29 cellular contexts compared by ENCODE assay signal in genomic region chr1:27878787-27879335, GRCh38. TPM values are rescaled to one million over a fixed set of nuclear protein-coding genes. Genes with fewer than 3 reads are reported as not detected.
DNase-seq lines count a peak whose midpoint lies in the region; ATAC-seq and TF ChIP-seq lines count a peak whose summit lies in the region.
"Had no signal": no experiment of that assay in that cellular context is flagged by ENCODE, and none has a peak within 500 bp of the region (broad histone marks: within the 10 kb centered on the region; RNA-seq: fewer than 3 reads in every experiment).

No MANE protein-coding gene starts in this region.

- TF ChIP-seq EP300 in SK-N-SH (IDR thresholded peaks at IDR 0.05; ENCODE audit: borderline replicate concordance in 1 of 2, low read depth in 1 of 2, low read length in 1 of 2): no peak

- peak; percentile 37 for TF ChIP-seq POLR2A in GM18505 (IDR thresholded peaks at IDR 0.05; ENCODE audit: borderline replicate concordance, extremely low read depth, insufficient read depth, insufficient read length)

- intact Hi-C loops in posterior vena cava (cut with DNase I): no loop called here

- no peaks in the 10 kb centered on the region for H3K36me3 ChIP-seq in SK-N-SH (replicated peaks in 1 of 2; ENCODE audit: control insufficient read depth in 1 of 2, insufficient read depth in 2 of 2, low read length in 1 of 2)
- H3K36me3 ChIP-seq: HAP-1 had no signal

- H3K27ac Mint-ChIP-seq in chondrocyte (ENCODE audit: unreplicated experiment): no peak overlapping the region

- no peak overlapping the region for H3K27ac ChIP-seq in SK-N-SH (ENCODE audit: low read depth in 2 of 2, low read length in 1 of 2)
- H3K27ac ChIP-seq: 22Rv1, parathyroid adenoma, RWPE1, tibial nerve had no signal

- H3K4me3 Mint-ChIP-seq in chondrocyte (ENCODE audit: unreplicated experiment): no peak overlapping the region
- H3K4me3 Mint-ChIP-seq: activated CD4-positive, alpha-beta memory T cell treated with anti-CD3 and anti-CD28 coated beads for 36 hours; WTC11 had no signal

- no peaks in the 10 kb centered on the region for H4K20me1 ChIP-seq in SK-N-SH (ENCODE audit: insufficient read depth)

- no peak for TF ChIP-seq RAD21 in SK-N-SH (IDR thresholded peaks at IDR 0.05; ENCODE audit: low read length)

- no peak overlapping the region for H3K4me2 ChIP-seq in SK-N-SH

- no peaks in the 10 kb centered on the region for H3K27me3 ChIP-seq in SK-N-SH (ENCODE audit: insufficient read depth)
- H3K27me3 ChIP-seq: tibial nerve had no signal

- DNase-seq in SK-N-SH (peak; percentile 47), chondrocyte (ENCODE audit: low spot score) (peak; percentile 30), posterior vena cava (ENCODE audit: low spot score) (peak; percentile 41), globus pallidus (ENCODE audit: low spot score) (no peak), GM10248 (ENCODE audit: extremely low spot score) (no peak)
- DNase-seq: activated CD4-positive, alpha-beta memory T cell treated with anti-CD3 and anti-CD28 coated beads for 36 hours; activated gamma-delta T cell treated with Interleukin-2 at 50 U/mL for 16 hours; DMS53; effector memory CD4-positive, alpha-beta T cell; erythroblast; mesendoderm; NCI-H1417; NCI-H2081; NCI-H345; NCI-H774; right cardiac atrium; stimulated activated CD4-positive, alpha-beta T cell treated with anti-CD3 and anti-CD28 coated beads, Interleukin-15, amount 100 ng/mL, for 24 hours; T1000 had no signal

- peaks cover 0 to 18% of the 10 kb centered on the region in 2 experiments; a peak in 1 of 4 replicates for H3K4me1 ChIP-seq in SK-N-SH (ENCODE audit: control insufficient read depth in 1 of 2, insufficient read depth in 2 of 2, low read depth in 1 of 2, low read length in 1 of 2)
- H3K4me1 ChIP-seq: HAP-1 had no signal

- H3F3A ChIP-seq in SK-N-SH (replicated peaks; ENCODE audit: insufficient read depth): peaks cover 6% of the 10 kb centered on the region

- ATAC-seq in SK-N-SH treated with all-trans-retinoic acid at 6 μM for 48 hours (no peak), GM18505 (IDR thresholded peaks at IDR 0.05; ENCODE audit: unreplicated experiment) (no peak), GM19452 (IDR thresholded peaks at IDR 0.05; ENCODE audit: unreplicated experiment) (no peak)
- ATAC-seq: left lobe of liver, right cardiac atrium, WTC11 had no signal

- H3K36me3 Mint-ChIP-seq in chondrocyte (ENCODE audit: low read depth): peaks cover 2% of the 10 kb centered on the region

- H3K27me3 Mint-ChIP-seq in chondrocyte (ENCODE audit: low read depth): no peaks in the 10 kb centered on the region
- H3K27me3 Mint-ChIP-seq: activated CD4-positive, alpha-beta memory T cell treated with anti-CD3 and anti-CD28 coated beads for 36 hours had no signal

- H3K79me2 ChIP-seq in SK-N-SH (ENCODE audit: insufficient read depth): no peaks in the 10 kb centered on the region
- H3K79me2 ChIP-seq: parathyroid adenoma had no signal

- POLR2A ChIA-PET in SK-N-SH (lab: Yijun Ruan, JAX): no interaction called here
- POLR2A ChIA-PET in GM10248 (lab: Yijun Ruan, JAX): interaction anchor here (0.6 to 2.4 kb wide), 3 partner anchors 10 to 40 kb away, joined by 3 to 10 read pairs (median 8); no protein-coding TSS in a partner anchor

- H3K9me2 ChIP-seq in SK-N-SH: no peaks in the 10 kb centered on the region

- H3K9me3 ChIP-seq in SK-N-SH: no peaks in the 10 kb centered on the region
- H3K9me3 ChIP-seq: HAP-1, tibial nerve had no signal

- WGBS in SK-N-SH (ENCODE audit: low lambda C conversion rate): 76% methylated on average over 8 of the region's 8 CpGs

- peaks cover 8% of the 10 kb centered on the region for H3K4me1 Mint-ChIP-seq in chondrocyte (ENCODE audit: low read depth)
- H3K4me1 Mint-ChIP-seq: WTC11 had no signal

- no peak overlapping the region for H2AFZ ChIP-seq in SK-N-SH (ENCODE audit: low read depth)
- H2AFZ ChIP-seq: parathyroid adenoma had no signal

- H3K9ac ChIP-seq in SK-N-SH: no peak overlapping the region
- H3K9ac ChIP-seq: parathyroid adenoma had no signal

- no peak overlapping the region for H3K4me3 ChIP-seq in SK-N-SH (ENCODE audit: low read depth in 2 of 2, low read length in 1 of 2)
- H3K4me3 ChIP-seq: HAP-1, tibial nerve had no signal

- CTCF ChIA-PET in SK-N-SH (lab: Yijun Ruan, JAX) (interaction anchor here (1.8 kb wide), 1 partner anchor 21 kb away, joined by 10 read pairs; no protein-coding TSS in a partner anchor), GM10248 (lab: Yijun Ruan, JAX) (interaction anchor here (1.2 to 1.5 kb wide), 3 partner anchors 13 to 21 kb away, joined by 3 read pairs; no protein-coding TSS in a partner anchor)

- no peaks in the 10 kb centered on the region for H3K9me3 Mint-ChIP-seq in chondrocyte (ENCODE audit: low read depth)
- H3K9me3 Mint-ChIP-seq: activated CD4-positive, alpha-beta memory T cell treated with anti-CD3 and anti-CD28 coated beads for 36 hours; WTC11 had no signal

- TF ChIP-seq CTCF in SK-N-SH (IDR thresholded peaks at IDR 0.05) (no peak), chondrocyte (IDR thresholded peaks at IDR 0.05) (no peak), GM10248 (IDR thresholded peaks at IDR 0.05; ENCODE audit: control extremely low read depth, extremely low read depth, low read depth, missing control alignments) (no peak)

TF ChIP-seq in SK-N-SH, 30 proteins besides CTCF, POLR2A, EP300 and RAD21 (continues in another document):
- no peak for TF ChIP-seq NRF1 (IDR thresholded peaks at IDR 0.05; ENCODE audit: low read depth, low read length)
- no peak for TF ChIP-seq SIN3A (IDR thresholded peaks at IDR 0.05; ENCODE audit: borderline replicate concordance, low read depth, low read length)
- TF ChIP-seq, protein P1, sequence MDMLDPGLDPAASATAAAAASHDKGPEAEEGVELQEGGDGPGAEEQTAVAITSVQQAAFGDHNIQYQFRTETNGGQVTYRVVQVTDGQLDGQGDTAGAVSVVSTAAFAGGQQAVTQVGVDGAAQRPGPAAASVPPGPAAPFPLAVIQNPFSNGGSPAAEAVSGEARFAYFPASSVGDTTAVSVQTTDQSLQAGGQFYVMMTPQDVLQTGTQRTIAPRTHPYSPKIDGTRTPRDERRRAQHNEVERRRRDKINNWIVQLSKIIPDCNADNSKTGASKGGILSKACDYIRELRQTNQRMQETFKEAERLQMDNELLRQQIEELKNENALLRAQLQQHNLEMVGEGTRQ (IDR thresholded peaks at IDR 0.05; ENCODE audit: borderline replicate concordance, low read depth, low read length): no peak
- TF ChIP-seq FOSL2 (IDR thresholded peaks at IDR 0.05; ENCODE audit: borderline replicate concordance, low read depth): no peak
- TF ChIP-seq IRF3 (IDR thresholded peaks at IDR 0.05; ENCODE audit: low read depth, low read length): no peak

TF ChIP-seq in SK-N-SH treated with all-trans-retinoic acid at 6 μM for 48 hours, 23 proteins besides CTCF, POLR2A, EP300 and RAD21 (continues in another document):
- TF ChIP-seq, protein P2, sequence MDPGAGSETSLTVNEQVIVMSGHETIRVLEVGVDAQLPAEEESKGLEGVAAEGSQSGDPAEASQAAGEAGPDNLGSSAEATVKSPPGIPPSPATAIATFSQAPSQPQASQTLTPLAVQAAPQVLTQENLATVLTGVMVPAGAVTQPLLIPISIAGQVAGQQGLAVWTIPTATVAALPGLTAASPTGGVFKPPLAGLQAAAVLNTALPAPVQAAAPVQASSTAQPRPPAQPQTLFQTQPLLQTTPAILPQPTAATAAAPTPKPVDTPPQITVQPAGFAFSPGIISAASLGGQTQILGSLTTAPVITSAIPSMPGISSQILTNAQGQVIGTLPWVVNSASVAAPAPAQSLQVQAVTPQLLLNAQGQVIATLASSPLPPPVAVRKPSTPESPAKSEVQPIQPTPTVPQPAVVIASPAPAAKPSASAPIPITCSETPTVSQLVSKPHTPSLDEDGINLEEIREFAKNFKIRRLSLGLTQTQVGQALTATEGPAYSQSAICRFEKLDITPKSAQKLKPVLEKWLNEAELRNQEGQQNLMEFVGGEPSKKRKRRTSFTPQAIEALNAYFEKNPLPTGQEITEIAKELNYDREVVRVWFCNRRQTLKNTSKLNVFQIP (CRISPR knock-in tag; IDR thresholded peaks at IDR 0.05; ENCODE audit: borderline replicate concordance, low read depth): no peak
- no peak for TF ChIP-seq TCF4 (CRISPR knock-in tag; IDR thresholded peaks at IDR 0.05; ENCODE audit: borderline replicate concordance)
- no peak for TF ChIP-seq TOX (CRISPR knock-in tag; IDR thresholded peaks at IDR 0.05; ENCODE audit: borderline replicate concordance)
- TF ChIP-seq ZNF565 (CRISPR knock-in tag; conservative IDR thresholded peaks at IDR 0.05; ENCODE audit: low read depth): no peak
- TF ChIP-seq ESRRG (CRISPR knock-in tag; IDR thresholded peaks at IDR 0.05): no peak
- TF ChIP-seq ZC3H10 (CRISPR knock-in tag; IDR thresholded peaks at IDR 0.05): no peak
- no peak for TF ChIP-seq CSDC2 (CRISPR knock-in tag; IDR thresholded peaks at IDR 0.05)
- no peak for TF ChIP-seq GLIS3 (CRISPR knock-in tag; IDR thresholded peaks at IDR 0.05)
- no peak for TF ChIP-seq ARNTL (CRISPR knock-in tag; IDR thresholded peaks at IDR 0.05; ENCODE audit: borderline replicate concordance, low read depth)
- no peak for TF ChIP-seq ISL1 (CRISPR knock-in tag; IDR thresholded peaks at IDR 0.05)
- no peak for TF ChIP-seq RARB (CRISPR knock-in tag; IDR thresholded peaks at IDR 0.05)
- no peak for TF ChIP-seq BACH2 (CRISPR knock-in tag; IDR thresholded peaks at IDR 0.05; ENCODE audit: borderline replicate concordance)

RNA-seq across cellular contexts. Expression of gene THEMIS2, which starts 6.5 kb away (rescaled TPM):
- 4.1 and 4.9 TPM in 2 replicates for polyA plus RNA-seq in SK-N-SH (2012; rRNA removed)
- 2.2 and 3.0 TPM in 2 replicates for polyA plus RNA-seq in SK-N-SH (2012; cell fraction: cytosol; rRNA removed)
- polyA plus RNA-seq in SK-N-SH (2012; cell fraction: nucleus; rRNA removed): 5.5 and 6.4 TPM in 2 replicates
- total RNA-seq in chondrocyte: 1.2 to 3.9 TPM (median 1.6 TPM) in 3 replicates
- total RNA-seq in posterior vena cava: 10 to 100 TPM; 21.0 to 34.7 TPM

RNA-seq across cellular contexts. Expression of gene RPA2, which starts 35.5 kb away (rescaled TPM):
- polyA plus RNA-seq in SK-N-SH (2012; rRNA removed): 39.8 and 39.9 TPM in 2 replicates
- 39.9 and 41.1 TPM in 2 replicates for polyA plus RNA-seq in SK-N-SH (2012; cell fraction: cytosol; rRNA removed)
- polyA plus RNA-seq in SK-N-SH (2012; cell fraction: nucleus; rRNA removed): 14.9 and 26.1 TPM in 2 replicates
- total RNA-seq in chondrocyte (15.1 to 24.8 TPM (median 15.5 TPM) in 3 replicates), posterior vena cava (10 to 100 TPM; 20.8 to 21.1 TPM)

RNA-seq across cellular contexts. Expression of gene PPP1R8, which starts 48.3 kb away (rescaled TPM):
- polyA plus RNA-seq in SK-N-SH (2012; rRNA removed): 41.8 and 55.4 TPM in 2 replicates
- 46.2 and 58.1 TPM in 2 replicates for polyA plus RNA-seq in SK-N-SH (2012; cell fraction: cytosol; rRNA removed)
- polyA plus RNA-seq in SK-N-SH (2012; cell fraction: nucleus; rRNA removed): 15.8 and 32.2 TPM in 2 replicates
- 39.7 to 42.9 TPM (median 41.7 TPM) in 3 replicates for total RNA-seq in chondrocyte
- 10 to 100 TPM; 27.9 to 29.6 TPM for total RNA-seq in posterior vena cava

RNA-seq across cellular contexts. Expression of gene SMPDL3B, which starts 55.9 kb away (rescaled TPM):
- 0.67 and 0.95 TPM in 2 replicates for polyA plus RNA-seq in SK-N-SH (2012; rRNA removed)
- 0.35 and 0.46 TPM in 2 replicates for polyA plus RNA-seq in SK-N-SH (2012; cell fraction: cytosol; rRNA removed)
- polyA plus RNA-seq in SK-N-SH (2012; cell fraction: nucleus; rRNA removed): 0.64 and 0.82 TPM in 2 replicates
- total RNA-seq in chondrocyte (0.15 to 0.21 TPM in 2 of 3 replicates, not detected in the other), posterior vena cava (under 1 TPM in 1 of 2 donors, not detected in 1; 0.33 TPM)
- total RNA-seq: fibroblast of villous mesenchyme, tibial nerve had no signal

Comparison
In these comparisons a context has a peak if more than half of its experiments do, and no peak if none do; other contexts are left out.
1. DNase-seq: peak in SK-N-SH (single experiment), chondrocyte (single experiment) and posterior vena cava (single experiment); none in globus pallidus (single experiment) and GM10248 (single experiment).